Comparison of ENCODE assay signal across 24 cellular contexts in the genomic region with DNA sequence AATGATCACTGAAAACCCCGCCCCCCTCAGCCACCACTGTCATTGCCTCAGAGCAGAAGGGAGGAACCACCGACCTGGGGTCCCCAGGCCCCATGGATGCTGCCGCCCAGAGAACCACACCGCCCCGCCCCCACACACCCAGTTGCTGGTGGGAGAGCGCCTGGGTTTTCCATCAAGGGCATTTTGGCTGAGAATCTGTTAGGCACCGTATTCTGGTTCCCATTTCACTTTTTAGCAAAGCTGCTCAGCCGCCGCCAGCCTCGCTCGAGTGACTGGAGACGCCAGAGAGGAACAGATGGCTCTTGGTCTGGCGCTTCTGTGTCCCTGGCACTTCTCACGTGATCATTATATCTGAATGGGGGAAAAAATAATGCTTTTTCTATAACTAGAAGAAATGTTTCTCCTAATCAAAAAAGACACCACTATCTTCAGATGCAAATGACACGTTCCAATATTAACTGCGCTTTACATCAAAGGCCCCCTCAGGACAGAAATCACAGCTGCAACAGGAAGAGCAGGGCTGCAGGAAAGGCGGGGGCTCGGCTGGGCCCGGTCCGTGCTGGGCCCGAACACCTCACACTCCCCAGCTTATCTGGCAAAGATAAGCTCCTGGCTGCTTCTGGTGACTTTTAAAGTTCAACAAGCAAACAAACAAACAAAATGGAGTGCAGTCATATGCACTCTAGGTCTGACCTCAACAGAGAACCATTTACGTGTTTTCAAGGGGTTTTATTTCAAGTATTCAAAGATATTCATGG.
DNase-seq lines count a peak whose midpoint lies in the region; ATAC-seq and FAIRE-seq lines count a peak whose summit lies in the region.
"Had no signal": no experiment of that assay in that cellular context is flagged by ENCODE, and none has a peak within 500 bp of the region (broad histone marks: within the 10 kb centered on the region; RNA-seq: fewer than 3 reads in every experiment).

No MANE protein-coding gene starts in this region.

- FAIRE-seq in frontal cortex (lab: Jason Lieb, UNC): no peak
- FAIRE-seq: H54, K562 had no signal

- DNase-seq in NCI-H2227 (lab: John Stamatoyannopoulos, UW; ENCODE audit: unreplicated experiment) (peak; percentile 3), NCI-H2227 treated with DMSO at 0.1 percent for 48 hours (lab: John Stamatoyannopoulos, UW) (no peak), NCI-H446 treated with DMSO at 0.1 percent for 48 hours (lab: John Stamatoyannopoulos, UW) (peak; percentile 67), frontal cortex (ENCODE audit: low spot score in 2 of 2) (peak; percentile 44 to 58), retina (peak; percentile 39), DMS53 (lab: John Stamatoyannopoulos, UW) (no peak), Kasumi-1 (lab: John Stamatoyannopoulos, UW) (no peak)
- DNase-seq: 8988T; activated CD4-positive, alpha-beta T cell treated with anti-CD3 and anti-CD28 coated beads, Interleukin-2, amount 10 ng/mL, durations not matched to agents 24 days and 14 days; effector memory CD8-positive, alpha-beta T cell; EL; mesenchymal stem cell; naive thymus-derived CD8-positive, alpha-beta T cell; NCI-H146; NCI-H345; ovary; SIG-M5; sigmoid colon; stimulated activated CD8-positive, alpha-beta memory T cell treated with anti-CD3 and anti-CD28 coated beads, Interleukin-4, amount 100 ng/mL, for 48 hours; trophoblast cell had no signal

- no peak for ATAC-seq in GM19452 (IDR thresholded peaks at IDR 0.05; ENCODE audit: unreplicated experiment)
- ATAC-seq: effector memory CD8-positive, alpha-beta T cell; K562; naive thymus-derived CD8-positive, alpha-beta T cell; Panc1 had no signal

Comparison
In these comparisons a context has a peak if more than half of its experiments do, and no peak if none do; other contexts are left out.
1. DNase-seq: peak in NCI-H2227 (single experiment), NCI-H446 treated with DMSO at 0.1 percent for 48 hours (single experiment), frontal cortex (2 of 2) and retina (single experiment); none in NCI-H2227 treated with DMSO at 0.1 percent for 48 hours (single experiment), DMS53 (single experiment) and Kasumi-1 (0 of 2).